ENCODE assay signal across 8 cellular contexts in the genomic region with DNA sequence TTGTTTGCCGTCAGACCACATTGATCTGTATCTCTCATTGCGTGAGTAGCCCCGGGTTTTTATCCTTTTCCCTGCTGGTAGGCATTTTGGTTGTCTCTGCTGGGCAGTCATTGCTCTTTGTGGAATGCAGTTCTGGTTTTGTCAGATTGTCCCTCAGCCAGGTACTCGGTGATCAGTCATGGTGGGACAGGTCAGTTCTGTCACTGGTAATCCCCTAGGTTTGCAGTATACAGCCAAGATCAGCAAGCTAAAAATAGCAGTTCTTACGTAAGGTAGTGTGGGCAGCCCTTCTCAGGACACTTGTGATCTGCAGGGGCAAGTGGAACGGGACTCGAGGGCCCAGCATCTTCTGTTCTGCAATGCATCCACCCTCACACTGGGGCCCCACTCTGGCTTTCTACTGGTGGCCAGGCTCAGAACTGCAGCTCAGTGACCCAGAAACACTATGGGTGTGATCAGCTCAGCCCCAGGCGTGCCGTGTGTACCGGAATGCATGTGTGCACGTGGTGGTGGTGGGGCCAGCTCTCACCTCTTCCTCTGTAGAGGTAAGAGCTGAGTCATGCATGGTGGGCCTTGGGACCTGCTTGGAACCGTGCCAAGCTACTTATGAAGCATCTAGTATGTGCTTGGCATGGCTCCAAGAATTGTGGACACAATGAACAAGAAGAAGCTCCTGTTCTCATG. TPM values are rescaled to one million over a fixed set of nuclear protein-coding genes. Genes with fewer than 3 reads are reported as not detected.
A peak's percentile ranks its signal among the peaks of the same experiment; 100 is the strongest.
DNase-seq lines count a peak whose midpoint lies in the region; ATAC-seq, FAIRE-seq and TF ChIP-seq lines count a peak whose summit lies in the region.

No MANE protein-coding gene starts in this region.

- no peak overlapping the region for H4K8ac ChIP-seq in IMR-90 (ENCODE audit: low read depth in 2 of 2, low read length in 2 of 2)

- dilution Hi-C loops in IMR-90 (cut with HindIII; ENCODE audit: low sequenced_read_pairs, unreplicated experiment): no loop called here

- WGBS in IMR-90 (ENCODE audit: extremely low coverage in 2 of 2, insufficient read length in 1 of 2), 2 experiments: 76% methylated on average over 2 of the region's 12 CpGs; no CpG with 5 or more reads in 1 of the 2 experiments

- no peak overlapping the region for H4K91ac ChIP-seq in IMR-90 (ENCODE audit: insufficient read depth, low read depth, low read length)

- POLR2A ChIA-PET in IMR-90 (lab: Charles Lee; ENCODE audit: unreplicated experiment): interaction anchor here (0.7 kb wide), 1 partner anchor 10 kb away, joined by 3 read pairs; no protein-coding TSS in a partner anchor
- POLR2A ChIA-PET in activated CD4-positive, alpha-beta memory T cell treated with anti-CD3 and anti-CD28 coated beads for 36 hours (lab: Charles Lee): interaction anchor here (0.8 to 3.0 kb wide), 10 partner anchors 8 to 84 kb away, joined by 3 to 24 read pairs (median 4); a partner anchor contains a TSS

- intact Hi-C loops in IMR-90 (cut with micrococcal nuclease): no loop called here
- intact Hi-C loops in activated CD4-positive, alpha-beta memory T cell treated with anti-CD3 and anti-CD28 coated beads for 36 hours (cut with micrococcal nuclease): loop anchor here (1.0 to 5.0 kb wide), 9 partner anchors 9 to 1541 kb away; a partner anchor contains a TSS

- peaks cover 88% of the 10 kb centered on the region for H3K4me1 Mint-ChIP-seq in activated CD4-positive, alpha-beta memory T cell treated with anti-CD3 and anti-CD28 coated beads for 36 hours (ENCODE audit: low read depth)
- H3K4me1 Mint-ChIP-seq in endothelial cell (ENCODE audit: unreplicated experiment): peaks cover 7% of the 10 kb centered on the region
- peaks cover 12% of the 10 kb centered on the region for H3K4me1 Mint-ChIP-seq in progenitor cell of endocrine pancreas (ENCODE audit: low read depth)

- H3K79me1 ChIP-seq in IMR-90 (ENCODE audit: low read depth in 1 of 2, low read length in 2 of 2): peaks cover 26 to 65% of the 10 kb centered on the region in 2 experiments

- H3K27ac Mint-ChIP-seq in activated CD4-positive, alpha-beta memory T cell treated with anti-CD3 and anti-CD28 coated beads for 36 hours: peak overlapping the region; percentile 99
- H3K27ac Mint-ChIP-seq in endothelial cell (ENCODE audit: unreplicated experiment) (no peak overlapping the region), progenitor cell of endocrine pancreas (peak overlapping the region; percentile 9)

- no peak for TF ChIP-seq RAD21 in IMR-90 (IDR thresholded peaks at IDR 0.05; ENCODE audit: low read length)

- no peak overlapping the region for H3K9ac ChIP-seq in IMR-90 (ENCODE audit: low read depth, low read length)

- no TSS peak for BruUV-seq in IMR-90 (replicated peaks; lab: Mats Ljungman, UMichigan)

- H3K14ac ChIP-seq in IMR-90 (replicated peaks; ENCODE audit: low read depth, low read length): no peak overlapping the region

- no peak overlapping the region for H3K27ac ChIP-seq in IMR-90 (ENCODE audit: insufficient read depth, low read length)

- no peak overlapping the region for H2BK120ac ChIP-seq in IMR-90 (ENCODE audit: low read depth, low read length)

- no peak overlapping the region for H3K56ac ChIP-seq in IMR-90 (ENCODE audit: extremely low read depth, insufficient read depth, low read length)

- H3K23ac ChIP-seq in IMR-90 (ENCODE audit: low read depth, low read length): no peak overlapping the region

- no peak overlapping the region for H2BK20ac ChIP-seq in IMR-90 (ENCODE audit: low read depth, low read length)

- no peak overlapping the region for H2AK5ac ChIP-seq in IMR-90 (ENCODE audit: low read depth, low read length)

- no peaks in the 10 kb centered on the region for H3K9me3 ChIP-seq in IMR-90 (ENCODE audit: control insufficient read depth, insufficient read depth, low read length)

- H2BK5ac ChIP-seq in IMR-90 (ENCODE audit: low read depth, low read length, poor library complexity, severe bottlenecking): no peak overlapping the region

- peak overlapping the region; percentile 66 for H3K4me3 Mint-ChIP-seq in activated CD4-positive, alpha-beta memory T cell treated with anti-CD3 and anti-CD28 coated beads for 36 hours
- H3K4me3 Mint-ChIP-seq in endothelial cell (ENCODE audit: unreplicated experiment) (no peak overlapping the region), progenitor cell of endocrine pancreas (ENCODE audit: low read depth) (no peak overlapping the region)

- peak; percentile 81 for DNase-seq in GM10266 (ENCODE audit: extremely low spot score)
- DNase-seq in IMR-90: no peak
- DNase-seq in activated CD4-positive, alpha-beta memory T cell treated with anti-CD3 and anti-CD28 coated beads for 36 hours: peak; percentile 95
- DNase-seq in endothelial cell (ENCODE audit: low spot score): no peak
- DNase-seq in progenitor cell of endocrine pancreas (ENCODE audit: low spot score, unreplicated experiment): no peak
- peak; percentile 86 for DNase-seq in urothelium cell line (ENCODE audit: low spot score)
- DNase-seq in islet precursor cell: no peak

- no peak overlapping the region for H2BK15ac ChIP-seq in IMR-90 (ENCODE audit: low read depth, low read length)

- no peaks in the 10 kb centered on the region for H3K9me3 Mint-ChIP-seq in activated CD4-positive, alpha-beta memory T cell treated with anti-CD3 and anti-CD28 coated beads for 36 hours
- H3K9me3 Mint-ChIP-seq in endothelial cell (ENCODE audit: unreplicated experiment) (no peaks in the 10 kb centered on the region), progenitor cell of endocrine pancreas (ENCODE audit: low read depth) (no peaks in the 10 kb centered on the region)

- CTCF ChIA-PET in IMR-90 (lab: Yijun Ruan, JAX): interaction anchor here (0.9 kb wide), 1 partner anchor 9 kb away, joined by 4 read pairs; no protein-coding TSS in a partner anchor
- CTCF ChIA-PET in activated CD4-positive, alpha-beta memory T cell treated with anti-CD3 and anti-CD28 coated beads for 36 hours (lab: Charles Lee): interaction anchor here (0.8 to 4.7 kb wide), 18 partner anchors 9 to 143 kb away, joined by 3 to 45 read pairs (median 7); a partner anchor contains a TSS

- peak; percentile 40 for TF ChIP-seq CTCF in GM10266 (IDR thresholded peaks at IDR 0.05; ENCODE audit: control insufficient read depth, insufficient read depth, low read depth, missing control alignments)
- TF ChIP-seq CTCF in IMR-90 (conservative IDR thresholded peaks at IDR 0.05; ENCODE audit: low read depth, low read length): no peak
- TF ChIP-seq CTCF in endothelial cell (IDR thresholded peaks at IDR 0.05; ENCODE audit: unreplicated experiment): peak; percentile 36
- TF ChIP-seq CTCF in progenitor cell of endocrine pancreas (IDR thresholded peaks at IDR 0.05; ENCODE audit: unreplicated experiment): no peak

- no peaks in the 10 kb centered on the region for H3K27me3 ChIP-seq in IMR-90 (ENCODE audit: control insufficient read depth, insufficient read depth, low read length)

- H3K36me3 Mint-ChIP-seq in activated CD4-positive, alpha-beta memory T cell treated with anti-CD3 and anti-CD28 coated beads for 36 hours: peaks cover 60% of the 10 kb centered on the region
- peaks cover 3% of the 10 kb centered on the region for H3K36me3 Mint-ChIP-seq in endothelial cell (ENCODE audit: low read depth, unreplicated experiment)
- H3K36me3 Mint-ChIP-seq in progenitor cell of endocrine pancreas (ENCODE audit: insufficient read depth): peaks cover 9% of the 10 kb centered on the region

- no peak overlapping the region for H2AFZ ChIP-seq in IMR-90 (replicated peaks; ENCODE audit: low read length, poor library complexity)

- H3K4me2 ChIP-seq in IMR-90 (ENCODE audit: low read depth, low read length): no peak overlapping the region

- H4K5ac ChIP-seq in IMR-90 (ENCODE audit: low read depth, low read length): no peak overlapping the region

- peak; percentile 96 for FAIRE-seq in urothelium cell line (lab: Jason Lieb, UNC)

- H2AK9ac ChIP-seq in IMR-90 (replicated peaks; ENCODE audit: low read depth, low read length, poor library complexity): peak overlapping the region; percentile 21

- H3K4ac ChIP-seq in IMR-90 (ENCODE audit: low read depth, low read length): no peak overlapping the region

- ATAC-seq in GM21526 (IDR thresholded peaks at IDR 0.05; ENCODE audit: low FRiP score, unreplicated experiment) (peak; percentile 74), IMR-90 (ENCODE audit: low read depth) (no peak)

- peaks cover 21% of the 10 kb centered on the region; the same call in 1 of the 2 replicates for H3K36me3 ChIP-seq in IMR-90 (ENCODE audit: control insufficient read depth, insufficient read depth, low read length)

- in situ Hi-C loops in IMR-90 (cut with MboI; ENCODE audit: low sequenced_read_pairs): no loop called here

- no peaks in the 10 kb centered on the region for H3K27me3 Mint-ChIP-seq in activated CD4-positive, alpha-beta memory T cell treated with anti-CD3 and anti-CD28 coated beads for 36 hours
- H3K27me3 Mint-ChIP-seq in endothelial cell (ENCODE audit: unreplicated experiment) (peaks cover 15% of the 10 kb centered on the region), progenitor cell of endocrine pancreas (no peaks in the 10 kb centered on the region)

- peaks cover 12% of the 10 kb centered on the region for H3K9me1 ChIP-seq in IMR-90 (ENCODE audit: insufficient read depth, low read length)

- no peak for TF ChIP-seq POLR2A in IMR-90 (IDR thresholded peaks at IDR 0.05; ENCODE audit: low read depth, low read length)

- peaks cover 14% of the 10 kb centered on the region for H3K4me1 ChIP-seq in IMR-90 (ENCODE audit: control insufficient read depth, insufficient read depth, low read length)

- peaks cover 36% of the 10 kb centered on the region for H4K20me1 ChIP-seq in IMR-90 (ENCODE audit: insufficient read depth, low read length)

- H3K4me3 ChIP-seq in IMR-90 (ENCODE audit: insufficient read depth, low read depth, low read length): no peak overlapping the region

- no peak overlapping the region for H3K18ac ChIP-seq in IMR-90 (ENCODE audit: low read depth, low read length)

TF ChIP-seq in IMR-90, 13 proteins besides CTCF, POLR2A, EP300 and RAD21 (continues in another document):
- TF ChIP-seq NFE2L2 (IDR thresholded peaks at IDR 0.05; ENCODE audit: low read depth, low read length): no peak

RNA-seq across cellular contexts. Expression of a gene that starts 6.3 kb away (rescaled TPM):
- total RNA-seq in IMR-90 (2012; rRNA removed): 4.7 and 5.0 TPM in 2 replicates
- polyA plus RNA-seq in IMR-90 (2012; rRNA removed): 6.6 and 7.2 TPM in 2 replicates
- 7.0 and 12.9 TPM in 2 replicates for polyA plus RNA-seq in IMR-90 (2012; cell fraction: cytosol; rRNA removed)
- polyA plus RNA-seq in IMR-90 (2012; cell fraction: nucleus; rRNA removed; ENCODE audit: low replicate concordance): 10.8 and 25.4 TPM in 2 replicates
- total RNA-seq in activated CD4-positive, alpha-beta memory T cell treated with anti-CD3 and anti-CD28 coated beads for 36 hours: 10 to 100 TPM; 23.6 to 24.3 TPM
- total RNA-seq in endothelial cell (ENCODE audit: unreplicated experiment): 0.77 TPM
- 7.9 and 9.6 TPM in 2 replicates for total RNA-seq in progenitor cell of endocrine pancreas

RNA-seq across cellular contexts. Expression of a gene that starts 43.5 kb away (rescaled TPM):
- 16.3 and 19.2 TPM in 2 replicates for total RNA-seq in IMR-90 (2012; rRNA removed)
- polyA plus RNA-seq in IMR-90 (2012; rRNA removed): 24.0 and 24.2 TPM in 2 replicates
- polyA plus RNA-seq in IMR-90 (2012; cell fraction: cytosol; rRNA removed): 16.3 and 25.0 TPM in 2 replicates
- polyA plus RNA-seq in IMR-90 (2012; cell fraction: nucleus; rRNA removed; ENCODE audit: low replicate concordance): 21.2 and 29.1 TPM in 2 replicates
- total RNA-seq in activated CD4-positive, alpha-beta memory T cell treated with anti-CD3 and anti-CD28 coated beads for 36 hours: 10 to 100 TPM; 32.6 to 32.8 TPM
- total RNA-seq in endothelial cell (ENCODE audit: unreplicated experiment): 6.1 TPM
- total RNA-seq in progenitor cell of endocrine pancreas: 35.2 and 37.6 TPM in 2 replicates

Comparison
In these comparisons a context has a peak if more than half of its experiments do, and no peak if none do; other contexts are left out.
1. DNase-seq: peak in GM10266 (single experiment), activated CD4-positive, alpha-beta memory T cell treated with anti-CD3 and anti-CD28 coated beads for 36 hours (single experiment) and urothelium cell line (single experiment); none in IMR-90 (single experiment), endothelial cell (single experiment), progenitor cell of endocrine pancreas (single experiment) and islet precursor cell (single experiment).
2. CTCF ChIP-seq: peak in GM10266 (single experiment) and endothelial cell (single experiment); none in IMR-90 (single experiment) and progenitor cell of endocrine pancreas (single experiment).